Comparison of ENCODE assay signal across 22 cellular contexts in genomic region chr3:25534007-25534406, GRCh38.
DNase-seq lines count a peak whose midpoint lies in the region; ATAC-seq, FAIRE-seq and TF ChIP-seq lines count a peak whose summit lies in the region.
"Had no signal": no experiment of that assay in that cellular context is flagged by ENCODE, and none has a peak within 500 bp of the region (broad histone marks: within the 10 kb centered on the region; RNA-seq: fewer than 3 reads in every experiment).

No MANE protein-coding gene starts in this region.

- H3K79me2 ChIP-seq in hepatocyte (peaks cover 30% of the 10 kb centered on the region), PC-9 (ENCODE audit: low read depth) (no peaks in the 10 kb centered on the region)

- no TSS peak for BruUV-seq in PC-9 (replicated peaks; lab: Mats Ljungman, UMichigan)

- no peak for TF ChIP-seq RAD21 in A549 (conservative IDR thresholded peaks at IDR 0.05 in 1 of 2, IDR thresholded peaks at IDR 0.05 in 1 of 2)

- TF ChIP-seq CTCF in A549 (IDR thresholded peaks at IDR 0.05): no peak
- TF ChIP-seq CTCF in LNCaP clone FGC (IDR thresholded peaks at IDR 0.05; ENCODE audit: control insufficient read depth, extremely low read depth, insufficient read depth): no peak
- no peak for TF ChIP-seq CTCF in hepatocyte (IDR thresholded peaks at IDR 0.05; ENCODE audit: poor library complexity)
- TF ChIP-seq CTCF in pancreas (IDR thresholded peaks at IDR 0.05): no peak
- TF ChIP-seq CTCF in transverse colon (IDR thresholded peaks at IDR 0.05): no peak
- TF ChIP-seq CTCF in PC-9 (conservative IDR thresholded peaks at IDR 0.05): no peak

- H3K9me2 ChIP-seq in hepatocyte (replicated peaks; ENCODE audit: insufficient read depth): no peaks in the 10 kb centered on the region
- no peaks in the 10 kb centered on the region for H3K9me2 ChIP-seq in PC-9 (ENCODE audit: insufficient read depth)

- H3K9me3 ChIP-seq in A549 (peaks cover 6% of the 10 kb centered on the region; the same call in 2 of the 3 replicates), hepatocyte (ENCODE audit: low read depth) (no peaks in the 10 kb centered on the region), pancreas (no peaks in the 10 kb centered on the region), transverse colon (no peaks in the 10 kb centered on the region), PC-9 (ENCODE audit: insufficient read depth, low read depth) (peaks cover 8% of the 10 kb centered on the region; the same call in 1 of the 2 replicates)
- H3K9me3 ChIP-seq: Caco-2 had no signal

- ATAC-seq in A549 (peak in 1 of 2 experiments; percentile 40; a peak in 2 of 6 replicates), pancreas (peak in 3 of 4 donors; percentile 18 to 71 (median 22)), GM18517 (IDR thresholded peaks at IDR 0.05; ENCODE audit: unreplicated experiment) (no peak)
- ATAC-seq: CD8-positive, alpha-beta T cell had no signal

- H3K36me3 ChIP-seq in hepatocyte (replicated peaks; ENCODE audit: insufficient read depth, low read depth): no peaks in the 10 kb centered on the region
- no peaks in the 10 kb centered on the region for H3K36me3 ChIP-seq in pancreas
- H3K36me3 ChIP-seq in transverse colon: no peaks in the 10 kb centered on the region
- no peaks in the 10 kb centered on the region for H3K36me3 ChIP-seq in PC-9 (ENCODE audit: low read depth)
- H3K36me3 ChIP-seq: BLaER1 treated with 17β-estradiol and CSF1 and Interleukin-3, amounts not matched to agents 10 nM and 100 nM had no signal

- no peaks in the 10 kb centered on the region for H3F3A ChIP-seq in PC-9 (ENCODE audit: insufficient read depth, low read depth)

- no peak overlapping the region for H2AFZ ChIP-seq in hepatocyte
- no peak overlapping the region for H2AFZ ChIP-seq in PC-9

- no peak overlapping the region for H3K4me3 ChIP-seq in A549
- no peak overlapping the region for H3K4me3 ChIP-seq in LNCaP clone FGC (ENCODE audit: low read depth, low read length)
- H3K4me3 ChIP-seq in hepatocyte: no peak overlapping the region
- no peak overlapping the region for H3K4me3 ChIP-seq in pancreas
- H3K4me3 ChIP-seq in transverse colon: no peak overlapping the region
- no peak overlapping the region for H3K4me3 ChIP-seq in PC-9
- H3K4me3 ChIP-seq: BLaER1 treated with 17β-estradiol and CSF1 and Interleukin-3, amounts not matched to agents 10 nM and 100 nM had no signal

- TF ChIP-seq POLR2A in A549 (IDR thresholded peaks at IDR 0.05; ENCODE audit: low read length) (no peak), transverse colon (IDR thresholded peaks at IDR 0.05) (no peak)

- FAIRE-seq in A549 (lab: Jason Lieb, UNC) (no peak), pancreas (lab: Jason Lieb, UNC) (no peak)
- FAIRE-seq: A204.1, D721Med, G401.6, GM12891, GM19239 had no signal

- H3K27ac ChIP-seq in A549: no peak overlapping the region
- H3K27ac ChIP-seq in hepatocyte: peak overlapping the region; percentile 44
- H3K27ac ChIP-seq in pancreas: no peak overlapping the region
- H3K27ac ChIP-seq in transverse colon: no peak overlapping the region
- H3K27ac ChIP-seq in PC-9: no peak overlapping the region
- H3K27ac ChIP-seq: BLaER1 treated with 17β-estradiol and CSF1 and Interleukin-3, amounts not matched to agents 10 nM and 100 nM; C4-2B had no signal

- POLR2A ChIA-PET in A549 (lab: Yijun Ruan, JAX): no interaction called here
- POLR2A ChIA-PET in PC-9 (lab: Charles Lee; ENCODE audit: unreplicated experiment): no interaction called here

- H4K20me1 ChIP-seq in hepatocyte (ENCODE audit: insufficient read depth, poor library complexity, severe bottlenecking) (no peaks in the 10 kb centered on the region), PC-9 (ENCODE audit: insufficient read depth) (no peaks in the 10 kb centered on the region)
- H4K20me1 ChIP-seq: BLaER1 treated with 17β-estradiol and CSF1 and Interleukin-3, amounts not matched to agents 10 nM and 100 nM had no signal

- 56% methylated on average over 1 of the region's 1 CpG for WGBS in A549 (ENCODE audit: missing lambda C conversion rate)
- WGBS in hepatocyte (ENCODE audit: low lambda C conversion rate, missing lambda C conversion rate): 66% methylated on average over 1 of the region's 1 CpG
- 33 to 34% methylated on average over 1 of the region's 1 CpG for WGBS in pancreas, 2 donors
- 62 to 80% methylated on average over 1 of the region's 1 CpG for WGBS in transverse colon (ENCODE audit: low coverage in 1 of 2), 2 donors

- TF ChIP-seq EP300 in A549 (IDR thresholded peaks at IDR 0.05) (no peak), transverse colon (IDR thresholded peaks at IDR 0.05; ENCODE audit: low read depth) (no peak)

- in situ Hi-C loops in transverse colon (cut with MboI; ENCODE audit: low pct_ligation_motif_present in 1 of 4, low pct_unique_long_range_greater_than_20kb in 1 of 4, low sequenced_read_pairs in 3 of 4): no loop called here

- H3K27me3 ChIP-seq in hepatocyte (no peaks in the 10 kb centered on the region), pancreas (no peaks in the 10 kb centered on the region), transverse colon (no peaks in the 10 kb centered on the region), PC-9 (ENCODE audit: insufficient read depth, low read depth) (no peaks in the 10 kb centered on the region)
- H3K27me3 ChIP-seq: BLaER1 treated with 17β-estradiol and CSF1 and Interleukin-3, amounts not matched to agents 10 nM and 100 nM had no signal

- CTCF ChIA-PET in A549 (lab: Yijun Ruan, JAX) (no interaction called here), PC-9 (lab: Charles Lee) (no interaction called here)

- intact Hi-C loops in pancreas (cut with DNase I) (no loop called here), transverse colon (cut with DNase I; ENCODE audit: low total_unique reads) (no loop called here), PC-9 (cut with micrococcal nuclease; ENCODE audit: unreplicated experiment) (no loop called here)

- H3K4me2 ChIP-seq in A549 (peak overlapping the region; percentile 35), hepatocyte (peak overlapping the region; percentile 45), PC-9 (no peak overlapping the region)
- H3K4me2 ChIP-seq: BLaER1 treated with 17β-estradiol and CSF1 and Interleukin-3, amounts not matched to agents 10 nM and 100 nM had no signal

- no peak for DNase-seq in A549 (ENCODE audit: low read depth in 1 of 2, low spot score in 1 of 2)
- peak; percentile 58 for DNase-seq in LNCaP clone FGC (ENCODE audit: low read depth)
- no peak for DNase-seq in hepatocyte (ENCODE audit: low spot score)
- no peak for DNase-seq in pancreas
- no peak for DNase-seq in transverse colon
- DNase-seq in PC-9: no peak
- DNase-seq: 8988T; AML-193; Caco-2; Calu3; CD4-positive, alpha-beta T cell; CD8-positive, alpha-beta T cell; DMS79 treated with DMSO at 0.1 percent for 48 hours; GF-D8 had no signal

- H3K4me1 ChIP-seq in A549: peaks cover 13% of the 10 kb centered on the region
- H3K4me1 ChIP-seq in hepatocyte (ENCODE audit: insufficient read depth): peaks cover 24% of the 10 kb centered on the region
- no peaks in the 10 kb centered on the region for H3K4me1 ChIP-seq in pancreas
- no peaks in the 10 kb centered on the region for H3K4me1 ChIP-seq in transverse colon
- H3K4me1 ChIP-seq in PC-9 (replicated peaks; ENCODE audit: insufficient read depth): no peaks in the 10 kb centered on the region

TF ChIP-seq in A549, 52 proteins besides CTCF, POLR2A, EP300 and RAD21:
- TF ChIP-seq PBX3 (IDR thresholded peaks at IDR 0.05): no peak
